Comparison of ENCODE assay signal across 13 cellular contexts in genomic region chr1:36966242-36966641, GRCh38.
DNase-seq lines count a peak whose midpoint lies in the region; ATAC-seq and TF ChIP-seq lines count a peak whose summit lies in the region.
"Had no signal": no experiment of that assay in that cellular context is flagged by ENCODE, and none has a peak within 500 bp of the region (broad histone marks: within the 10 kb centered on the region; RNA-seq: fewer than 3 reads in every experiment).

No MANE protein-coding gene starts in this region.

- H3K9me3 ChIP-seq in adipocyte (ENCODE audit: control insufficient read depth, low read length): no peaks in the 10 kb centered on the region
- H3K9me3 ChIP-seq in liver (ENCODE audit: control insufficient read depth in 4 of 4, low read length in 3 of 4): no peaks in the 10 kb centered on the region

- TF ChIP-seq CTCF in HFF-Myc (IDR thresholded peaks at IDR 0.05; ENCODE audit: low read depth, low read length, missing control alignments) (no peak), liver (IDR thresholded peaks at IDR 0.05; ENCODE audit: low read depth, low read length, missing input control) (no peak), GM10266 (IDR thresholded peaks at IDR 0.05; ENCODE audit: control insufficient read depth, insufficient read depth, low read depth, missing control alignments) (no peak)

- 33% methylated on average over 3 of the region's 3 CpGs for WGBS in liver

- H3K9ac ChIP-seq in adipocyte (ENCODE audit: low read length) (no peak overlapping the region), liver (ENCODE audit: low read depth in 1 of 2, low read length in 2 of 2) (no peak overlapping the region)

- H3K4me3 ChIP-seq in HFF-Myc (replicated peaks; ENCODE audit: low read depth, low read length) (no peak overlapping the region), adipocyte (ENCODE audit: low read length) (no peak overlapping the region), liver (ENCODE audit: low read depth in 1 of 3, low read length in 3 of 3) (no peak overlapping the region)

- no peaks in the 10 kb centered on the region for H3K27me3 ChIP-seq in adipocyte (replicated peaks; ENCODE audit: control insufficient read depth, insufficient read depth, low read length)
- no peaks in the 10 kb centered on the region for H3K27me3 ChIP-seq in liver (ENCODE audit: control insufficient read depth in 4 of 4, insufficient read depth in 4 of 4, low read length in 3 of 4)

- H3K36me3 ChIP-seq in adipocyte (ENCODE audit: control insufficient read depth, insufficient read depth, low read length, severe bottlenecking) (no peaks in the 10 kb centered on the region), liver (ENCODE audit: control insufficient read depth in 4 of 4, insufficient read depth in 3 of 4, low read depth in 1 of 4, low read length in 3 of 4) (no peaks in the 10 kb centered on the region)

- no peak for ATAC-seq in GM19328 (IDR thresholded peaks at IDR 0.05; ENCODE audit: unreplicated experiment)

- peak; percentile 43 for DNase-seq in DMS 273 (lab: John Stamatoyannopoulos, UW; ENCODE audit: unreplicated experiment)
- no peak for DNase-seq in DMS 273 treated with DMSO at 0.1 percent for 48 hours (lab: John Stamatoyannopoulos, UW)
- peak; percentile 1 for DNase-seq in HFF-Myc (ENCODE audit: extremely low read depth, low read depth)
- peak; percentile 25 for DNase-seq in adipocyte (ENCODE audit: low read depth)
- DNase-seq in GM10266 (ENCODE audit: extremely low spot score): no peak
- no peak for DNase-seq in pons (ENCODE audit: low spot score)
- DNase-seq: activated effector memory CD4-positive, alpha-beta T cell treated with Interleukin-2 at 50 U/mL for 16 hours; EL; NCI-H1105; T-helper 9 cell had no signal

- H3K27ac ChIP-seq in liver (ENCODE audit: low read depth in 1 of 2, low read length in 2 of 2): no peak overlapping the region
- H3K27ac ChIP-seq: 22Rv1 had no signal

- H3K4me1 ChIP-seq in adipocyte (ENCODE audit: control insufficient read depth, insufficient read depth, low read length) (no peaks in the 10 kb centered on the region), liver (ENCODE audit: control insufficient read depth in 4 of 4, insufficient read depth in 4 of 4, low read length in 3 of 4) (no peaks in the 10 kb centered on the region)

- TF ChIP-seq RAD21 in liver (IDR thresholded peaks at IDR 0.05): no peak

TF ChIP-seq in liver, 16 proteins besides CTCF, POLR2A, EP300 and RAD21:
- TF ChIP-seq NR2F2 (IDR thresholded peaks at IDR 0.05): no peak
- TF ChIP-seq REST (IDR thresholded peaks at IDR 0.05): peak; percentile 98

Comparison
In these comparisons a context has a peak if more than half of its experiments do, and no peak if none do; other contexts are left out.
1. DNase-seq: peak in DMS 273 (single experiment), HFF-Myc (single experiment) and adipocyte (single experiment); none in DMS 273 treated with DMSO at 0.1 percent for 48 hours (single experiment), GM10266 (single experiment) and pons (single experiment).